In genomic region chr19:44741258-44741731, GRCh38 we compare ENCODE assay signal across 9 cellular contexts. TPM values are rescaled to one million over a fixed set of nuclear protein-coding genes. Genes with fewer than 3 reads are reported as not detected.
DNase-seq lines count a peak whose midpoint lies in the region; ATAC-seq, FAIRE-seq and TF ChIP-seq lines count a peak whose summit lies in the region.
"Had no signal": no experiment of that assay in that cellular context is flagged by ENCODE, and none has a peak within 500 bp of the region (broad histone marks: within the 10 kb centered on the region; RNA-seq: fewer than 3 reads in every experiment).

No MANE protein-coding gene starts in this region.

- peak overlapping the region; percentile 94 for H3K4me2 ChIP-seq in HepG2 (ENCODE audit: low read depth, low read length)

- CTCF ChIA-PET in HepG2 (lab: Yijun Ruan, JAX; ENCODE audit: low intra/inter-chr PET ratio, low total read pairs) = no interaction called here

- in situ Hi-C loops in HepG2 (cut with HindIII; ENCODE audit: extremely low pct_ligation_motif_present, low pct_unique_long_range_greater_than_20kb) = no loop called here
- in situ Hi-C loops in GM13976 (cut with MboI; ENCODE audit: low sequenced_read_pairs, unreplicated experiment) = no loop called here

- TF ChIP-seq CTCF in HepG2 (CRISPR knock-in tag; IDR thresholded peaks at IDR 0.05) (no peak), suprapubic skin (IDR thresholded peaks at IDR 0.05) (no peak), GM13976 (IDR thresholded peaks at IDR 0.05; ENCODE audit: borderline replicate concordance, control extremely low read depth, extremely low read depth, insufficient read depth, missing control alignments) (no peak)

- 18% methylated on average over 6 of the region's 6 CpGs for WGBS in HepG2 (ENCODE audit: low lambda C conversion rate)
- WGBS in suprapubic skin = 28% methylated on average over 6 of the region's 6 CpGs
- WGBS in aorta, 2 donors = 35 to 36% methylated on average over 6 of the region's 6 CpGs

- ATAC-seq in HepG2 (no peak), aorta (ENCODE audit: low FRiP score) (no peak)

- FAIRE-seq in HepG2 (lab: Jason Lieb, UNC) = no peak

- H2AFZ ChIP-seq in HepG2 (ENCODE audit: low read length) = no peak overlapping the region

- peak overlapping the region; percentile 63 for H3K9ac ChIP-seq in adipocyte (ENCODE audit: low read length)
- peak overlapping the region; percentile 29; the same call in 1 of the 2 replicates for H3K9ac ChIP-seq in HepG2 (ENCODE audit: insufficient read depth, low read depth, low read length)

- H3K27ac ChIP-seq in HepG2 (ENCODE audit: extremely low read length, insufficient read depth, low read length) (peak overlapping the region; percentile 73), suprapubic skin (peak overlapping the region; percentile 84), aorta (ENCODE audit: low read depth in 1 of 2, low read length in 2 of 2) (peak overlapping the region in 1 of 2 donors; percentile 84)

- H3K9me3 ChIP-seq in adipocyte (ENCODE audit: control insufficient read depth, low read length) (no peaks in the 10 kb centered on the region), HepG2 (ENCODE audit: low read length) (no peaks in the 10 kb centered on the region), suprapubic skin (no peaks in the 10 kb centered on the region), aorta (ENCODE audit: control insufficient read depth, low read length) (no peaks in the 10 kb centered on the region)

- H3K4me1 ChIP-seq in adipocyte (ENCODE audit: control insufficient read depth, insufficient read depth, low read length) (peaks cover 50% of the 10 kb centered on the region), HepG2 (ENCODE audit: insufficient read depth, low read length) (peaks cover 100% of the 10 kb centered on the region), suprapubic skin (peaks cover 84% of the 10 kb centered on the region), aorta (ENCODE audit: control insufficient read depth in 1 of 2, insufficient read depth in 2 of 2, low read length in 2 of 2) (no peaks in the 10 kb centered on the region)

- BruUV-seq in HepG2 (replicated peaks; lab: Mats Ljungman, UMichigan) = no TSS peak

- TF ChIP-seq POLR2A in HepG2 (IDR thresholded peaks at IDR 0.05; ENCODE audit: insufficient read depth in 1 of 2, low read depth in 2 of 2, low read length in 2 of 2) (no peak), suprapubic skin (IDR thresholded peaks at IDR 0.05) (no peak)

- H3K27me3 ChIP-seq in adipocyte (replicated peaks; ENCODE audit: control insufficient read depth, insufficient read depth, low read length) (no peaks in the 10 kb centered on the region), HepG2 (ENCODE audit: control insufficient read depth in 1 of 2, insufficient read depth in 2 of 2, low read length in 2 of 2) (no peaks in the 10 kb centered on the region), suprapubic skin (no peaks in the 10 kb centered on the region), aorta (ENCODE audit: control insufficient read depth in 1 of 2, insufficient read depth in 2 of 2, low read length in 1 of 2) (no peaks in the 10 kb centered on the region)

- H3K4me3 ChIP-seq in adipocyte (ENCODE audit: low read length) (no peak overlapping the region), HepG2 (replicated peaks in 1 of 3; ENCODE audit: insufficient read depth in 1 of 3, low read depth in 2 of 3, low read length in 3 of 3) (peak overlapping the region in 1 of 3 experiments; percentile 72; a peak in 1 of 6 replicates), suprapubic skin (no peak overlapping the region), aorta (ENCODE audit: low read length in 2 of 2) (no peak overlapping the region)

- TF ChIP-seq EP300 in HepG2 (IDR thresholded peaks at IDR 0.05; ENCODE audit: low read depth in 2 of 2, low read length in 2 of 2) (no peak), HepG2 (CRISPR knock-in tag; IDR thresholded peaks at IDR 0.05; ENCODE audit: borderline replicate concordance) (no peak), suprapubic skin (IDR thresholded peaks at IDR 0.05) (no peak)

- DNase-seq in NOMO-1 treated with DMSO at 0.1 percent for 48 hours (lab: John Stamatoyannopoulos, UW; ENCODE audit: unreplicated experiment) = peak; percentile 26
- DNase-seq in NOMO-1 treated with dmso at 0.1 percent for 144 hours (lab: John Stamatoyannopoulos, UW; ENCODE audit: unreplicated experiment) = no peak
- DNase-seq in adipocyte (ENCODE audit: low read depth) = no peak
- no peak for DNase-seq in HepG2 (ENCODE audit: low spot score)
- DNase-seq in suprapubic skin (ENCODE audit: low spot score in 2 of 2) = no peak
- no peak for DNase-seq in COLO668 (lab: John Stamatoyannopoulos, UW; ENCODE audit: unreplicated experiment)
- no peak for DNase-seq in GM13976 (ENCODE audit: low spot score)
- DNase-seq in aorta = no peak
- DNase-seq: activated naive CD4-positive, alpha-beta T cell had no signal

- H3K79me2 ChIP-seq in HepG2 (ENCODE audit: insufficient read depth, low read length) = no peaks in the 10 kb centered on the region

- POLR2A ChIA-PET in HepG2 (lab: Yijun Ruan, JAX) = interaction anchor here (0.6 to 4.0 kb wide), 9 partner anchors 13 to 90 kb away, joined by 3 to 45 read pairs (median 7); no protein-coding TSS in a partner anchor

- H4K20me1 ChIP-seq in HepG2 (ENCODE audit: insufficient read depth, low read length) = no peaks in the 10 kb centered on the region

- no peak for TF ChIP-seq RAD21 in HepG2 (CRISPR knock-in tag; IDR thresholded peaks at IDR 0.05)

- intact Hi-C loops in HepG2 (cut with micrococcal nuclease; ENCODE audit: unreplicated experiment) (no loop called here), aorta (cut with DNase I) (loop anchor here in 1 of 2 donors (2.0 kb wide), 1 partner anchor 16 kb away; no protein-coding TSS in a partner anchor)

- H3K36me3 ChIP-seq in adipocyte (ENCODE audit: control insufficient read depth, insufficient read depth, low read length, severe bottlenecking) = no peaks in the 10 kb centered on the region
- H3K36me3 ChIP-seq in HepG2 (replicated peaks in 1 of 2; ENCODE audit: control insufficient read depth in 1 of 2, insufficient read depth in 2 of 2, low read length in 2 of 2) = no peaks in the 10 kb centered on the region
- H3K36me3 ChIP-seq in suprapubic skin = no peaks in the 10 kb centered on the region
- no peaks in the 10 kb centered on the region for H3K36me3 ChIP-seq in aorta (ENCODE audit: control insufficient read depth in 1 of 2, insufficient read depth in 2 of 2, low read length in 1 of 2)

RNA-seq across cellular contexts. Expression of gene BCL3, which starts 7.2 kb away (rescaled TPM):
- total RNA-seq in HepG2 (2016; rRNA removed; fragmentation: Illumina TruSeq; extraction: Trizol) (2.0 and 4.0 TPM in 2 replicates), suprapubic skin (10 to 100 TPM; 13.9 to 29.1 (median 17.9) TPM), aorta (100 to 1,000 TPM in 1 of 2 donors, 10 to 100 TPM in 1; 46.4 to 102 TPM)
- 4.5 and 8.9 TPM in 2 replicates for total RNA-seq in HepG2 (2016; cell fraction: cytosol; rRNA removed; fragmentation: Illumina TruSeq; extraction: Trizol; ENCODE audit: low read depth)
- total RNA-seq in HepG2 (2016; cell fraction: insoluble cytoplasmic fraction; rRNA removed; fragmentation: Illumina TruSeq; extraction: Trizol) = 1.9 and 4.2 TPM in 2 replicates
- total RNA-seq in HepG2 (2016; cell fraction: membrane; rRNA removed; fragmentation: Illumina TruSeq; extraction: Trizol) = 8.2 and 10.1 TPM in 2 replicates
- 3.1 and 4.6 TPM in 2 replicates for total RNA-seq in HepG2 (2016; cell fraction: nucleus; rRNA removed; fragmentation: Illumina TruSeq; extraction: Trizol)
- polyA plus RNA-seq in HepG2 (2011; rRNA removed) (2.3 and 2.6 TPM in 2 replicates), aorta (10 to 100 TPM; 29.9 to 36.2 TPM)
- polyA plus RNA-seq in HepG2 (2011; cell fraction: cytosol; rRNA removed) = 1.8 and 3.4 TPM in 2 replicates
- 23.1 and 29.5 TPM in 2 replicates for polyA plus RNA-seq in HepG2 (2011; cell fraction: nucleus; rRNA removed)
- 6.8 and 9.9 TPM in 2 replicates for polyA plus RNA-seq in HepG2 (2012)
- 13.0 TPM in 2 replicates for polyA plus RNA-seq in HepG2 (2016; cell fraction: cytosol; fragmentation: Illumina TruSeq; extraction: Trizol; ENCODE audit: low read depth)
- 8.2 and 12.0 TPM in 2 replicates for polyA plus RNA-seq in HepG2 (2016; cell fraction: insoluble cytoplasmic fraction; fragmentation: Illumina TruSeq; extraction: Trizol; ENCODE audit: low read depth)
- 18.9 and 20.6 TPM in 2 replicates for polyA plus RNA-seq in HepG2 (2016; cell fraction: membrane; fragmentation: Illumina TruSeq; extraction: Trizol; ENCODE audit: low read depth)
- 17.9 and 18.7 TPM in 2 replicates for polyA plus RNA-seq in HepG2 (2016; cell fraction: nucleus; fragmentation: Illumina TruSeq; extraction: Trizol; ENCODE audit: insufficient read depth, low read depth)
- 5.3 and 5.6 TPM in 2 replicates for polyA minus RNA-seq in HepG2 (2011; rRNA and poly(A)+ RNA removed; ENCODE audit: low replicate concordance)
- 4.7 and 5.7 TPM in 2 replicates for polyA minus RNA-seq in HepG2 (2011; cell fraction: cytosol; rRNA and poly(A)+ RNA removed)
- polyA minus RNA-seq in HepG2 (2011; cell fraction: nucleus; rRNA and poly(A)+ RNA removed) = 3.2 and 4.1 TPM in 2 replicates

RNA-seq across cellular contexts. Expression of gene CBLC, which starts 36.4 kb away (rescaled TPM):
- total RNA-seq in HepG2 (2016; rRNA removed; fragmentation: Illumina TruSeq; extraction: Trizol) (1.1 and 1.8 TPM in 2 replicates), suprapubic skin (10 to 100 TPM; 60.4 to 94.4 (median 65.7) TPM), aorta (not detected)
- total RNA-seq in HepG2 (2016; cell fraction: cytosol; rRNA removed; fragmentation: Illumina TruSeq; extraction: Trizol; ENCODE audit: low read depth) = 0.81 and 0.97 TPM in 2 replicates
- 0.91 and 1.8 TPM in 2 replicates for total RNA-seq in HepG2 (2016; cell fraction: insoluble cytoplasmic fraction; rRNA removed; fragmentation: Illumina TruSeq; extraction: Trizol)
- total RNA-seq in HepG2 (2016; cell fraction: membrane; rRNA removed; fragmentation: Illumina TruSeq; extraction: Trizol) = 1.1 and 1.2 TPM in 2 replicates
- 1.6 and 2.7 TPM in 2 replicates for total RNA-seq in HepG2 (2016; cell fraction: nucleus; rRNA removed; fragmentation: Illumina TruSeq; extraction: Trizol)
- polyA plus RNA-seq in HepG2 (2011; rRNA removed) (2.6 and 4.3 TPM in 2 replicates), aorta (10 to 100 TPM in 1 of 2 donors, not detected in 1; 13.3 TPM)
- 1.4 and 2.1 TPM in 2 replicates for polyA plus RNA-seq in HepG2 (2011; cell fraction: cytosol; rRNA removed)
- polyA plus RNA-seq in HepG2 (2011; cell fraction: nucleus; rRNA removed) = 13.9 and 14.3 TPM in 2 replicates
- polyA plus RNA-seq in HepG2 (2012) = 1.8 and 2.3 TPM in 2 replicates
- polyA plus RNA-seq in HepG2 (2016; cell fraction: cytosol; fragmentation: Illumina TruSeq; extraction: Trizol; ENCODE audit: low read depth) = 0.87 and 0.89 TPM in 2 replicates
- polyA plus RNA-seq in HepG2 (2016; cell fraction: insoluble cytoplasmic fraction; fragmentation: Illumina TruSeq; extraction: Trizol; ENCODE audit: low read depth) = 1.1 and 1.9 TPM in 2 replicates
- 0.50 and 0.61 TPM in 2 replicates for polyA plus RNA-seq in HepG2 (2016; cell fraction: membrane; fragmentation: Illumina TruSeq; extraction: Trizol; ENCODE audit: low read depth)
- polyA plus RNA-seq in HepG2 (2016; cell fraction: nucleus; fragmentation: Illumina TruSeq; extraction: Trizol; ENCODE audit: insufficient read depth, low read depth) = 4.5 and 5.6 TPM in 2 replicates
- polyA minus RNA-seq in HepG2 (2011; rRNA and poly(A)+ RNA removed; ENCODE audit: low replicate concordance) = 0.33 and 11.2 TPM in 2 replicates
- 1.4 and 2.2 TPM in 2 replicates for polyA minus RNA-seq in HepG2 (2011; cell fraction: cytosol; rRNA and poly(A)+ RNA removed)
- polyA minus RNA-seq in HepG2 (2011; cell fraction: nucleus; rRNA and poly(A)+ RNA removed) = 3.9 and 5.8 TPM in 2 replicates

RNA-seq across cellular contexts. Expression of gene CEACAM16, which starts 42.3 kb away (rescaled TPM):
- total RNA-seq in HepG2 (2016; rRNA removed; fragmentation: Illumina TruSeq; extraction: Trizol) (not detected in 2 replicates), suprapubic skin (not detected), aorta (under 1 TPM in 1 of 2 donors, not detected in 1; 0.36 TPM)
- total RNA-seq in HepG2 (2016; cell fraction: cytosol; rRNA removed; fragmentation: Illumina TruSeq; extraction: Trizol; ENCODE audit: low read depth) = not detected in 2 replicates
- total RNA-seq in HepG2 (2016; cell fraction: insoluble cytoplasmic fraction; rRNA removed; fragmentation: Illumina TruSeq; extraction: Trizol) = not detected in 2 replicates
- total RNA-seq in HepG2 (2016; cell fraction: membrane; rRNA removed; fragmentation: Illumina TruSeq; extraction: Trizol) = not detected in 2 replicates
- total RNA-seq in HepG2 (2016; cell fraction: nucleus; rRNA removed; fragmentation: Illumina TruSeq; extraction: Trizol) = not detected in 2 replicates
- polyA plus RNA-seq in HepG2 (2011; rRNA removed) (not detected in 2 replicates), aorta (not detected)
- polyA plus RNA-seq in HepG2 (2011; cell fraction: cytosol; rRNA removed) = not detected in 2 replicates
- polyA plus RNA-seq in HepG2 (2011; cell fraction: nucleus; rRNA removed) = not detected in 2 replicates
- not detected in 2 replicates for polyA plus RNA-seq in HepG2 (2012)
- not detected in 2 replicates for polyA plus RNA-seq in HepG2 (2016; cell fraction: cytosol; fragmentation: Illumina TruSeq; extraction: Trizol; ENCODE audit: low read depth)
- not detected in 2 replicates for polyA plus RNA-seq in HepG2 (2016; cell fraction: insoluble cytoplasmic fraction; fragmentation: Illumina TruSeq; extraction: Trizol; ENCODE audit: low read depth)
- not detected in 2 replicates for polyA plus RNA-seq in HepG2 (2016; cell fraction: membrane; fragmentation: Illumina TruSeq; extraction: Trizol; ENCODE audit: low read depth)
- not detected in 2 replicates for polyA plus RNA-seq in HepG2 (2016; cell fraction: nucleus; fragmentation: Illumina TruSeq; extraction: Trizol; ENCODE audit: insufficient read depth, low read depth)
- polyA minus RNA-seq in HepG2 (2011; rRNA and poly(A)+ RNA removed; ENCODE audit: low replicate concordance) = not detected in 2 replicates
- not detected in 2 replicates for polyA minus RNA-seq in HepG2 (2011; cell fraction: cytosol; rRNA and poly(A)+ RNA removed)
- polyA minus RNA-seq in HepG2 (2011; cell fraction: nucleus; rRNA and poly(A)+ RNA removed) = not detected in 2 replicates

Comparison
In these comparisons a context has a peak if more than half of its experiments do, and no peak if none do; other contexts are left out.
1. RNA of gene CBLC, which starts 36.4 kb away (total RNA-seq): 60.4 to 94.4 TPM in suprapubic skin; 0.81 to 2.7 TPM in HepG2 and not detected in aorta; every median in the first group is over 10 times any median in the second.